8 cellular contexts compared by ENCODE assay signal in genomic region chrX:113929004-113929403, GRCh38.
DNase-seq lines count a peak whose midpoint lies in the region; ATAC-seq, FAIRE-seq and TF ChIP-seq lines count a peak whose summit lies in the region.

No MANE protein-coding gene starts in this region.

- H3K4me1 ChIP-seq in keratinocyte (ENCODE audit: control insufficient read depth, extremely low read depth, insufficient read depth, low read length) = no peaks in the 10 kb centered on the region

- no peaks in the 10 kb centered on the region for H3K79me2 ChIP-seq in keratinocyte (ENCODE audit: control insufficient read depth, insufficient read depth, low read length)

- no peak overlapping the region for H3K9ac ChIP-seq in keratinocyte (ENCODE audit: control insufficient read depth, extremely low read depth, insufficient read depth, low read length)

- ATAC-seq in HG02970 (IDR thresholded peaks at IDR 0.05; ENCODE audit: low FRiP score, unreplicated experiment) (no peak), HG02884 (IDR thresholded peaks at IDR 0.05; ENCODE audit: unreplicated experiment) (no peak), GM19023 (IDR thresholded peaks at IDR 0.05; ENCODE audit: unreplicated experiment) (no peak)

- H3K9me1 ChIP-seq in keratinocyte (ENCODE audit: control insufficient read depth, extremely low read depth, insufficient read depth, low read length) = no peaks in the 10 kb centered on the region

- no peak overlapping the region for H3K27ac ChIP-seq in keratinocyte (ENCODE audit: control insufficient read depth, insufficient read depth, low read length)

- dilution Hi-C loops in keratinocyte (cut with MboI; ENCODE audit: extremely low pct_ligation_motif_present, low sequenced_read_pairs) = no loop called here

- H3K4me2 ChIP-seq in keratinocyte (ENCODE audit: control insufficient read depth, extremely low read depth, insufficient read depth, low read depth, low read length) = no peak overlapping the region

- no peaks in the 10 kb centered on the region for H3K27me3 ChIP-seq in keratinocyte (ENCODE audit: control insufficient read depth, extremely low read depth, insufficient read depth, low read length)

- no peaks in the 10 kb centered on the region for H4K20me1 ChIP-seq in keratinocyte (ENCODE audit: control insufficient read depth, extremely low read depth, insufficient read depth, low read length)

- peak; percentile 35 for TF ChIP-seq CTCF in GM12865 (IDR thresholded peaks at IDR 0.05; ENCODE audit: insufficient read depth, low read depth, low read length, missing control alignments)
- peak; percentile 74 to 81 (median 80) for TF ChIP-seq CTCF in keratinocyte (optimal IDR thresholded peaks at IDR 0.05 in 1 of 3, IDR thresholded peaks at IDR 0.05 in 1 of 3, conservative IDR thresholded peaks at IDR 0.05 in 1 of 3; ENCODE audit: extremely low read depth in 1 of 3, insufficient read depth in 2 of 3, low read length in 3 of 3)

- peak; percentile 23 for FAIRE-seq in keratinocyte (lab: Jason Lieb, UNC)

- peak; percentile 25 for DNase-seq in GM12865 (ENCODE audit: low read depth)
- DNase-seq in Kasumi-1 (lab: John Stamatoyannopoulos, UW) = peak; percentile 30 to 43
- DNase-seq in T1000 (lab: John Stamatoyannopoulos, UW) = peak; percentile 15
- peak; percentile 4 for DNase-seq in keratinocyte (ENCODE audit: low read depth, low spot score)
- no peak for DNase-seq in C1 segment of cervical spinal cord (lab: John Stamatoyannopoulos, UW)

- H3K9me3 ChIP-seq in keratinocyte (ENCODE audit: control insufficient read depth, low read depth, low read length) = no peaks in the 10 kb centered on the region

- no peak overlapping the region for H3K4me3 ChIP-seq in GM12865 (ENCODE audit: low read depth, low read length)
- no peak overlapping the region for H3K4me3 ChIP-seq in keratinocyte (ENCODE audit: control insufficient read depth in 2 of 3, extremely low read depth in 1 of 3, insufficient read depth in 2 of 3, low read depth in 1 of 3, low read length in 3 of 3)

- no peak overlapping the region for H2AFZ ChIP-seq in keratinocyte (ENCODE audit: control insufficient read depth, low read length)

- no peaks in the 10 kb centered on the region for H3K36me3 ChIP-seq in keratinocyte (ENCODE audit: control insufficient read depth in 2 of 2, extremely low read depth in 1 of 2, insufficient read depth in 2 of 2, low read length in 2 of 2)

Comparison
In these comparisons a context has a peak if more than half of its experiments do, and no peak if none do; other contexts are left out.
1. DNase-seq: peak in GM12865 (single experiment), Kasumi-1 (2 of 2), T1000 (single experiment) and keratinocyte (single experiment); none in C1 segment of cervical spinal cord (0 of 14).